In the genomic region with DNA sequence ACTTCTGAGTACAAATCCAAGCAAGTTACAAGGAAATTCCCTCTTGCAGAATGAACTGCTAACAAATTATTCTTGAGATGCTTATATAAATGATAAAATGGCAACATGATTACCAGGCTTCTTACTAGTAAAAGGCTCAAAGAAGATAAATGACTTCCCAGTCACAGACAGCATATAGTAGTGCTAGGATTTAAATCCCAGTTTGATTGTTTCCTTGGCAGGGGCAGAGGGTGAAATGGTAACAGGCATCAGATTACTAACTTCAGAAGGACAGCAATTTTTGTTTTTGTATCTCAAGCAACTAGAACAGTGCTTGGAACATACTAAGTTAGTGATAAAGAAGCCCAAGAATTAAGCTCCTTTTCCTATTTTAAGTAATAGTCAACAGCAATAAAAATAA, we compare ENCODE assay signal across 25 cellular contexts.
"Had no signal": no experiment of that assay in that cellular context is flagged by ENCODE, and none has a peak within 500 bp of the region (broad histone marks: within the 10 kb centered on the region; RNA-seq: fewer than 3 reads in every experiment).

No MANE protein-coding gene starts in this region.

- H3K36me3 ChIP-seq: gastroesophageal sphincter, heart left ventricle, ovary, tibial nerve, uterus had no signal

- DNase-seq: activated B cell treated with CpG ODN at 0.5 μM for 24 hours; activated CD4-positive, alpha-beta memory T cell treated with anti-CD3 and anti-CD28 coated beads for 36 hours; activated CD4-positive, alpha-beta T cell treated with anti-CD3 and anti-CD28 coated beads for 4 hours; activated gamma-delta T cell treated with Interleukin-2 at 50 U/mL for 16 hours; activated T-cell treated with anti-CD3 and anti-CD28 coated beads for 4 hours; amniotic stem cell; central memory CD4-positive, alpha-beta T cell; cortex of kidney; heart left ventricle; mesenchymal stem cell; mucosa of descending colon; naive B cell; ovary; psoas muscle; right cardiac atrium; stimulated activated naive CD8-positive, alpha-beta T cell treated with anti-CD3 and anti-CD28 coated beads, Interleukin-15, Interleukin-2, amounts not matched to agents 100 U/mL and 50 U/mL, for 24 hours; substantia nigra; T-helper 9 cell; uterus had no signal

- H3K27ac Mint-ChIP-seq: activated B cell treated with CpG ODN at 0.5 μM for 24 hours; activated CD4-positive, alpha-beta memory T cell treated with anti-CD3 and anti-CD28 coated beads for 36 hours; activated naive CD8-positive, alpha-beta T cell; activated T-helper 1 cell treated with anti-CD3 and anti-CD28 coated beads, Interleukin-12 subunit alpha, Interleukin-12 subunit beta, Interleukin-2, Interleukin-4 antibody, amounts not matched to agents 30 ng/mL and 10 ng/mL and 1 ng/mL, durations not matched to agents 14 hours and 24 hours and 36 hours had no signal

- H3K36me3 Mint-ChIP-seq: activated CD4-positive, alpha-beta memory T cell treated with anti-CD3 and anti-CD28 coated beads for 36 hours; activated naive CD8-positive, alpha-beta T cell; naive B cell had no signal

- H3K27me3 ChIP-seq: gastroesophageal sphincter, heart left ventricle, ovary, tibial nerve, uterus had no signal

- H3K9me3 ChIP-seq: gastroesophageal sphincter, heart left ventricle, mucosa of descending colon, ovary, psoas muscle, tibial nerve, uterus had no signal

- H3K27me3 Mint-ChIP-seq: activated B cell treated with CpG ODN at 0.5 μM for 24 hours; activated CD4-positive, alpha-beta memory T cell treated with anti-CD3 and anti-CD28 coated beads for 36 hours; activated naive CD8-positive, alpha-beta T cell; brain; naive B cell had no signal

- ATAC-seq: gastroesophageal sphincter; heart left ventricle; mucosa of descending colon; right cardiac atrium; stimulated activated naive CD8-positive, alpha-beta T cell treated with anti-CD3 and anti-CD28 coated beads, Interleukin-15, Interleukin-2, amounts not matched to agents 100 U/mL and 50 U/mL, for 24 hours had no signal

- H3K27ac ChIP-seq: gastroesophageal sphincter, heart left ventricle, ovary, skin epidermis, tibial nerve, uterus had no signal

- H3K4me3 Mint-ChIP-seq: activated B cell treated with CpG ODN at 0.5 μM for 24 hours; activated CD4-positive, alpha-beta memory T cell treated with anti-CD3 and anti-CD28 coated beads for 36 hours; activated naive CD8-positive, alpha-beta T cell; activated T-helper 1 cell treated with anti-CD3 and anti-CD28 coated beads, Interleukin-12 subunit alpha, Interleukin-12 subunit beta, Interleukin-2, Interleukin-4 antibody, amounts not matched to agents 30 ng/mL and 10 ng/mL and 1 ng/mL, durations not matched to agents 14 hours and 24 hours and 36 hours; brain; naive B cell had no signal

- H3K4me3 ChIP-seq: gastroesophageal sphincter, heart left ventricle, mucosa of descending colon, ovary, psoas muscle, skin epidermis, tibial nerve, uterus had no signal

- H3K4me1 ChIP-seq: gastroesophageal sphincter, heart left ventricle, tibial nerve, uterus had no signal

- H3K9me3 Mint-ChIP-seq: activated B cell treated with CpG ODN at 0.5 μM for 24 hours; activated CD4-positive, alpha-beta memory T cell treated with anti-CD3 and anti-CD28 coated beads for 36 hours; activated T-helper 1 cell treated with anti-CD3 and anti-CD28 coated beads, Interleukin-12 subunit alpha, Interleukin-12 subunit beta, Interleukin-2, Interleukin-4 antibody, amounts not matched to agents 30 ng/mL and 10 ng/mL and 1 ng/mL, durations not matched to agents 14 hours and 24 hours and 36 hours; brain; naive B cell had no signal
